In the genomic region with DNA sequence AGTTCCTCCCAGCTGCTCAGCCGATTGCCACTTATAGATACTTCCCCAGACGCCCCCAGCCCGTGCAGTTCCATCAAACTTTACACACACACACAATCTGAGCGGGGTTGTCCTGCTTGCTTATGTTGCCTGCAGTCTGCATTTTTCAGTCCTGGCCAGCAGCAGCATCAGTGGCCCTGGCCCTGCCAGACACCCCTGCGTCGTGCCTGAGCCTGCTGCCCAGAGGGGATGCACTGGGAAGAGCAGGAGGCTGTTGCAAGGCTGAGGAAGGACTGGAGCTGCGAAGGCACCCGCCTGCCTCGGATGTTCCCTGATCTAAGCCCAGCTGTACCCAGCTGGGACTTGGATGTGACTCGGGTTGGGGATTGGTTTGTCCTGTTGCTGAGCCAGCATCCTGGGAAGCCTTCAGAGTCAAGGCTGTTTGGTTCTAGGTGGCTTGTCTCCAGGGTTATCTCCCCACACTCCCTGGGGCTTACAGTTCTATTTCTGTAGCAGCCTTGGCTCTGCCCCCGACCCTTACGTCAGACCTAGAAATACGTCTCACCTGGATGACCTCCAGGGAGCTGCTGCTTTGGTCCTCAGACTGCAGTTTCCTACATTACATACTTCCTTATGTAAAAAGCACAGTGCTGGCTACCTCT, we compare ENCODE assay signal across 1 cellular context.
TF ChIP-seq lines count a peak whose summit lies in the region.

No MANE protein-coding gene starts in this region.

TF ChIP-seq in SK-N-SH, 30 proteins besides CTCF, POLR2A, EP300 and RAD21 (continued from another document):
- TF ChIP-seq, protein P1, sequence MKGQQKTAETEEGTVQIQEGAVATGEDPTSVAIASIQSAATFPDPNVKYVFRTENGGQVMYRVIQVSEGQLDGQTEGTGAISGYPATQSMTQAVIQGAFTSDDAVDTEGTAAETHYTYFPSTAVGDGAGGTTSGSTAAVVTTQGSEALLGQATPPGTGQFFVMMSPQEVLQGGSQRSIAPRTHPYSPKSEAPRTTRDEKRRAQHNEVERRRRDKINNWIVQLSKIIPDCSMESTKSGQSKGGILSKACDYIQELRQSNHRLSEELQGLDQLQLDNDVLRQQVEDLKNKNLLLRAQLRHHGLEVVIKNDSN (IDR thresholded peaks at IDR 0.05; ENCODE audit: borderline replicate concordance, low read depth) = no peak
- TF ChIP-seq GATA2 (CRISPR knock-in tag; IDR thresholded peaks at IDR 0.05) (0 out of 2 replicates have a peak, but pooled peaks have one; percentile 17), NFIC (IDR thresholded peaks at IDR 0.05; ENCODE audit: borderline replicate concordance) (no peak), CHD2 (IDR thresholded peaks at IDR 0.05; ENCODE audit: low read length, partially characterized antibody) (peak; percentile 32), RCOR1 (IDR thresholded peaks at IDR 0.05; ENCODE audit: low read length) (peak; percentile 46; the same call in 1 of the 2 replicates), FOXJ3 (CRISPR knock-in tag; IDR thresholded peaks at IDR 0.05) (no peak), NRF1 (IDR thresholded peaks at IDR 0.05; ENCODE audit: low read depth, low read length) (no peak), TEAD4 (IDR thresholded peaks at IDR 0.05; ENCODE audit: borderline replicate concordance, insufficient read depth) (no peak), POLR2AphosphoS5 (IDR thresholded peaks at IDR 0.05; ENCODE audit: low read depth, low read length) (no peak), SIN3A (IDR thresholded peaks at IDR 0.05; ENCODE audit: borderline replicate concordance, low read depth, low read length) (no peak)
- TF ChIP-seq, protein P2, sequence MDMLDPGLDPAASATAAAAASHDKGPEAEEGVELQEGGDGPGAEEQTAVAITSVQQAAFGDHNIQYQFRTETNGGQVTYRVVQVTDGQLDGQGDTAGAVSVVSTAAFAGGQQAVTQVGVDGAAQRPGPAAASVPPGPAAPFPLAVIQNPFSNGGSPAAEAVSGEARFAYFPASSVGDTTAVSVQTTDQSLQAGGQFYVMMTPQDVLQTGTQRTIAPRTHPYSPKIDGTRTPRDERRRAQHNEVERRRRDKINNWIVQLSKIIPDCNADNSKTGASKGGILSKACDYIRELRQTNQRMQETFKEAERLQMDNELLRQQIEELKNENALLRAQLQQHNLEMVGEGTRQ (IDR thresholded peaks at IDR 0.05; ENCODE audit: borderline replicate concordance, low read depth, low read length) = no peak
TF ChIP-seq in SK-N-SH: peak in this region for 3.
